ENCODE assay signal across 8 cellular contexts in genomic region chr6:19803331-19804330, GRCh38. TPM values are rescaled to one million over a fixed set of nuclear protein-coding genes. Genes with fewer than 3 reads are reported as not detected.
A peak's percentile ranks its signal among the peaks of the same experiment; 100 is the strongest.
DNase-seq lines count a peak whose midpoint lies in the region; ATAC-seq, FAIRE-seq and TF ChIP-seq lines count a peak whose summit lies in the region.

No MANE protein-coding gene starts in this region.

- FAIRE-seq in urothelium cell line (lab: Jason Lieb, UNC) = no peak

- ATAC-seq in HG02938 (IDR thresholded peaks at IDR 0.05; ENCODE audit: unreplicated experiment) = no peak

- H2AFZ ChIP-seq in H9 (ENCODE audit: low read length) = no peak overlapping the region
- H2AFZ ChIP-seq in smooth muscle cell (ENCODE audit: low read depth) = peak overlapping the region; percentile 89

- H3K9ac ChIP-seq in H9 (ENCODE audit: extremely low read depth, insufficient read length, low read length) = no peak overlapping the region
- H3K9ac ChIP-seq in smooth muscle cell (ENCODE audit: low read depth) = peak overlapping the region; percentile 96

- H3K9me3 Mint-ChIP-seq in H9 = peaks cover 0 to 24% of the 10 kb centered on the region in 2 experiments; a peak in 2 of 5 replicates

- H4K5ac ChIP-seq in H9 (ENCODE audit: insufficient read length, low read depth, low read length) = no peak overlapping the region

- H3F3A ChIP-seq in smooth muscle cell (ENCODE audit: low read depth) = peaks cover 24% of the 10 kb centered on the region

- H3K4me1 ChIP-seq in H9 (ENCODE audit: insufficient read depth, low read length) = 0 out of 2 replicates have a peak, but pooled peaks cover 2% of the 10 kb centered on the region
- peaks cover 4% of the 10 kb centered on the region; the same call in 1 of the 2 replicates for H3K4me1 ChIP-seq in SJCRH30
- peaks cover 26% of the 10 kb centered on the region for H3K4me1 ChIP-seq in smooth muscle cell (ENCODE audit: low read depth)

- no peak overlapping the region for H3K56ac ChIP-seq in H9 (ENCODE audit: insufficient read length, low read depth, low read length)

- peak overlapping the region; percentile 70 for H3K4me3 ChIP-seq in SJCRH30
- peak overlapping the region; percentile 59 to 72 for H3K4me3 ChIP-seq in foreskin fibroblast (ENCODE audit: low read depth in 1 of 2, low read length in 2 of 2)
- H3K4me3 ChIP-seq in smooth muscle cell = peak overlapping the region; percentile 80

- H3K36me3 ChIP-seq in SJCRH30 = no peaks in the 10 kb centered on the region
- no peaks in the 10 kb centered on the region for H3K36me3 ChIP-seq in smooth muscle cell (ENCODE audit: low read depth)

- H3K4me1 Mint-ChIP-seq in H9 = peaks cover 37 to 44% of the 10 kb centered on the region in 2 experiments

- no peak overlapping the region for H4K8ac ChIP-seq in H9 (replicated peaks; ENCODE audit: insufficient read length, low read depth, low read length)

- no peak overlapping the region for H2BK5ac ChIP-seq in H9 (ENCODE audit: insufficient read length, low read length)

- no peak overlapping the region for H4K91ac ChIP-seq in H9 (ENCODE audit: insufficient read length, low read depth, low read length)

- H3K27ac Mint-ChIP-seq in H9 = peak overlapping the region in 2 of 3 experiments; percentile 98 to 100; a peak in 3 of 7 replicates

- no peak overlapping the region for H2BK120ac ChIP-seq in H9 (ENCODE audit: low read depth, low read length, poor library complexity, severe bottlenecking)

- H3K27me3 ChIP-seq in H9 (ENCODE audit: insufficient read depth, low read length) (no peaks in the 10 kb centered on the region; the same call in 1 of the 2 replicates), SJCRH30 (no peaks in the 10 kb centered on the region), smooth muscle cell (ENCODE audit: low read depth) (no peaks in the 10 kb centered on the region)

- no peak overlapping the region for H2BK12ac ChIP-seq in H9 (ENCODE audit: insufficient read length, low read depth, low read length)

- H3K4me3 Mint-ChIP-seq in H9 = peak overlapping the region; percentile 85 to 92

- no peak overlapping the region for H3K18ac ChIP-seq in H9 (ENCODE audit: insufficient read length, low read depth, low read length)

- H3K4ac ChIP-seq in H9 (ENCODE audit: low read depth, low read length) = no peak overlapping the region

- peak overlapping the region; percentile 77 for H3T11ph ChIP-seq in H9 (ENCODE audit: low read length)

- H3K23me2 ChIP-seq in H9 (ENCODE audit: insufficient read length, low read depth, low read length, poor library complexity, severe bottlenecking) = peaks cover 10% of the 10 kb centered on the region

- no peaks in the 10 kb centered on the region for H3K79me1 ChIP-seq in H9 (ENCODE audit: insufficient read depth, low read depth, low read length, poor library complexity, severe bottlenecking)

- TF ChIP-seq CTCF in H9 (conservative IDR thresholded peaks at IDR 0.05) (no peak), foreskin fibroblast (IDR thresholded peaks at IDR 0.05; ENCODE audit: low read depth, low read length) (no peak), smooth muscle cell (IDR thresholded peaks at IDR 0.05; ENCODE audit: borderline replicate concordance, insufficient read depth, poor library complexity, severe bottlenecking) (no peak)

- H3K79me2 ChIP-seq in H9 (ENCODE audit: insufficient read depth, low read length) (no peaks in the 10 kb centered on the region), smooth muscle cell (ENCODE audit: low read depth) (no peaks in the 10 kb centered on the region)

- peak overlapping the region; percentile 79; the same call in 1 of the 2 replicates for H3K14ac ChIP-seq in H9 (ENCODE audit: insufficient read depth, low read length)

- H2BK15ac ChIP-seq in H9 (ENCODE audit: low read depth, low read length) = no peak overlapping the region

- no peak overlapping the region for H3K27ac ChIP-seq in H9 (ENCODE audit: insufficient read length, low read depth, low read length)
- H3K27ac ChIP-seq in SJCRH30 = peak overlapping the region; percentile 85; the same call in 1 of the 2 replicates
- peak overlapping the region; percentile 100 for H3K27ac ChIP-seq in smooth muscle cell (ENCODE audit: low read depth)

- H3K36me3 Mint-ChIP-seq in H9 (ENCODE audit: insufficient read depth in 1 of 3, low read depth in 3 of 3) = peaks cover 0 to 44% (median 7%) of the 10 kb centered on the region in 3 experiments; a peak in 4 of 7 replicates

- no peak overlapping the region for H3K23ac ChIP-seq in H9 (ENCODE audit: insufficient read length, low read depth, low read length)

- no peaks in the 10 kb centered on the region for H3K9me3 ChIP-seq in H9 (ENCODE audit: control insufficient read depth, low read depth, low read length)
- no peaks in the 10 kb centered on the region for H3K9me3 ChIP-seq in SJCRH30 (replicated peaks)
- H3K9me3 ChIP-seq in smooth muscle cell (replicated peaks; ENCODE audit: low read depth) = no peaks in the 10 kb centered on the region

- WGBS in H9 (ENCODE audit: extremely low coverage, insufficient read length, low lambda C conversion rate) = no CpG with 5 or more reads among the region's 13 CpGs
- 11% methylated on average over 13 of the region's 13 CpGs for WGBS in smooth muscle cell (ENCODE audit: low lambda C conversion rate)

- no peak for DNase-seq in H9
- peak in 1 of 2 experiments; percentile 0 for DNase-seq in SJCRH30
- DNase-seq in foreskin fibroblast = peak in 1 of 2 donors; percentile 10
- DNase-seq in smooth muscle cell (lab: John Stamatoyannopoulos, UW; ENCODE audit: unreplicated experiment) = no peak
- no peak for DNase-seq in urothelium cell line (ENCODE audit: low spot score)
- DNase-seq in OCI-M2 (lab: John Stamatoyannopoulos, UW; ENCODE audit: unreplicated experiment) = no peak
- no peak for DNase-seq in NK-92 treated with Interleukin-12 subunit alpha and Interleukin-12 subunit beta, amount 100 ng/mL, for 24 hours (lab: John Stamatoyannopoulos, UW)

- no peak overlapping the region for H2BK20ac ChIP-seq in H9 (ENCODE audit: low read depth, low read length, poor library complexity, severe bottlenecking)

- no peaks in the 10 kb centered on the region for H4K20me1 ChIP-seq in H9 (ENCODE audit: control insufficient read depth, insufficient read depth, insufficient read length)
- no peaks in the 10 kb centered on the region for H4K20me1 ChIP-seq in smooth muscle cell (ENCODE audit: low read depth)

- H2AK5ac ChIP-seq in H9 (ENCODE audit: insufficient read length, low read length) = no peak overlapping the region

- peak overlapping the region; percentile 85 for H3K4me2 ChIP-seq in H9 (ENCODE audit: insufficient read depth, insufficient read length, low read length)
- peak overlapping the region; percentile 100 for H3K4me2 ChIP-seq in smooth muscle cell

- peaks cover 13% of the 10 kb centered on the region for H3K27me3 Mint-ChIP-seq in H9 (ENCODE audit: low read depth)

RNA-seq across cellular contexts. Expression of gene ID4, which starts 33.5 kb away (rescaled TPM):
- total RNA-seq in H9 (2021) = 14.0 and 15.0 TPM in 2 replicates
- total RNA-seq in SJCRH30 (2014; rRNA removed; shearing (Covaris generic)) = 0.66 and 1.2 TPM in 2 replicates
- total RNA-seq in smooth muscle cell = 123 and 147 TPM in 2 replicates
- 181 and 223 TPM in 2 replicates for polyA plus RNA-seq in smooth muscle cell
